In the genomic region with DNA sequence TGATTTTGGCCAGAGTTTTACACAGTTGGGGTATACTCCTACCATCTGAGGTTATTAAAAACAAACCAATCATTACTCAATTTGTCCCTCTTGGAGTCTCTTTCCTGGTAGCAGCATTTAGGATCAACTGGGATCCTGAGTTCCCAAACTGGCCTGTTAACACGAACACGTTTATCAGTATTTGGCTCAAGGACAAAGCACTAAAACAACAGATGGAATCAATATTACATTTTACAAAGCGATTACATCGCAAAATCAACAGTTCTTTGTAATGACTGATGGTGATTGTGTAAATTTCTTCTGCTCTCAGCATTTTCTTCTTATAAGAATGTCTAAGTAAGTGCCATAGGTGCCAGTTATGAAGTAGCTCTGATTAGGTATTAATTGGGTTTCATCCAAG, we compare ENCODE assay signal across 16 cellular contexts.
DNase-seq lines count a peak whose midpoint lies in the region; ATAC-seq, FAIRE-seq and TF ChIP-seq lines count a peak whose summit lies in the region.
"Had no signal": no experiment of that assay in that cellular context is flagged by ENCODE, and none has a peak within 500 bp of the region (broad histone marks: within the 10 kb centered on the region; RNA-seq: fewer than 3 reads in every experiment).

No MANE protein-coding gene starts in this region.

- no peak overlapping the region for H3K4me3 ChIP-seq in A549
- H3K4me3 ChIP-seq in body of pancreas = no peak overlapping the region
- no peak overlapping the region for H3K4me3 ChIP-seq in foreskin fibroblast (ENCODE audit: low read depth in 1 of 2, low read length in 2 of 2)
- no peak overlapping the region for H3K4me3 ChIP-seq in A673 (ENCODE audit: low read depth, low read length, poor library complexity, severe bottlenecking)

- H3K27ac ChIP-seq in A549 (no peak overlapping the region), body of pancreas (no peak overlapping the region), A673 (ENCODE audit: low read depth, low read length, poor library complexity, severe bottlenecking) (no peak overlapping the region)

- TF ChIP-seq POLR2A in A549 (IDR thresholded peaks at IDR 0.05; ENCODE audit: low read length) (no peak), body of pancreas (IDR thresholded peaks at IDR 0.05) (no peak)

- TF ChIP-seq EP300 in A549 (IDR thresholded peaks at IDR 0.05) = no peak

- ATAC-seq in A549 (no peak), body of pancreas (peak; percentile 71), GM18520 (IDR thresholded peaks at IDR 0.05; ENCODE audit: unreplicated experiment) (no peak)
- ATAC-seq: Panc1 had no signal

- POLR2A ChIA-PET in A549 (lab: Yijun Ruan, JAX) = no interaction called here
- POLR2A ChIA-PET in A673 (lab: Charles Lee; ENCODE audit: low non-redundant PET) = interaction anchor here (0.6 kb wide), 1 partner anchor 1010 kb away, joined by 3 read pairs; no protein-coding TSS in a partner anchor

- TF ChIP-seq RAD21 in A549 (conservative IDR thresholded peaks at IDR 0.05 in 1 of 2, IDR thresholded peaks at IDR 0.05 in 1 of 2) = no peak

- no peak for DNase-seq in A549 (ENCODE audit: low read depth in 1 of 2, low spot score in 1 of 2)
- peak; percentile 15 for DNase-seq in HCEC 1CT
- no peak for DNase-seq in body of pancreas
- peak; percentile 0 to 57 for DNase-seq in foreskin fibroblast
- DNase-seq in A673 (ENCODE audit: low spot score) = no peak
- no peak for DNase-seq in NCI-H128 (lab: John Stamatoyannopoulos, UW; ENCODE audit: unreplicated experiment)
- no peak for DNase-seq in NCI-H1417 treated with DMSO at 0.1 percent for 48 hours (lab: John Stamatoyannopoulos, UW)
- DNase-seq: CD4-positive, alpha-beta T cell; DMS79; GF-D8; NCI-H2107; NCI-H345; NCI-H526 treated with DMSO at 0.1 percent for 48 hours; Right ventricle myocardium superior had no signal

- H3K9me3 ChIP-seq in A549 (no peaks in the 10 kb centered on the region), body of pancreas (no peaks in the 10 kb centered on the region), A673 (ENCODE audit: low read depth, low read length, poor library complexity, severe bottlenecking) (no peaks in the 10 kb centered on the region)

- no peaks in the 10 kb centered on the region for H3K27me3 ChIP-seq in body of pancreas
- H3K27me3 ChIP-seq in A673 (replicated peaks; ENCODE audit: insufficient read depth, low read depth, low read length, poor library complexity) = no peaks in the 10 kb centered on the region

- no peak for TF ChIP-seq CTCF in A549 (IDR thresholded peaks at IDR 0.05)
- no peak for TF ChIP-seq CTCF in body of pancreas (IDR thresholded peaks at IDR 0.05)
- TF ChIP-seq CTCF in foreskin fibroblast (IDR thresholded peaks at IDR 0.05; ENCODE audit: low read depth, low read length) = no peak
- no peak for TF ChIP-seq CTCF in A673 (conservative IDR thresholded peaks at IDR 0.05; ENCODE audit: low read depth, low read length)

- WGBS in A549 (ENCODE audit: missing lambda C conversion rate) = 56% methylated on average over 4 of the region's 4 CpGs
- WGBS in body of pancreas, 2 donors = 17 to 25% methylated on average over 4 of the region's 4 CpGs

- FAIRE-seq in A549 (lab: Jason Lieb, UNC) = peak; percentile 39

- CTCF ChIA-PET in A549 (lab: Yijun Ruan, JAX) = no interaction called here
- CTCF ChIA-PET in A673 (lab: Charles Lee) = interaction anchor here (0.7 kb wide), 1 partner anchor 217 kb away, joined by 8 read pairs; no protein-coding TSS in a partner anchor

- H3K4me1 ChIP-seq in A549 (peaks cover 5% of the 10 kb centered on the region; the same call in 1 of the 3 replicates), body of pancreas (peaks cover 8% of the 10 kb centered on the region), A673 (ENCODE audit: insufficient read depth, low read length, poor library complexity, severe bottlenecking) (peaks cover 16% of the 10 kb centered on the region)

- no peaks in the 10 kb centered on the region for H3K36me3 ChIP-seq in body of pancreas (replicated peaks in 1 of 2; ENCODE audit: insufficient read depth in 1 of 2, low read depth in 2 of 2)
- H3K36me3 ChIP-seq in A673 (ENCODE audit: insufficient read depth, low read length, poor library complexity, severe bottlenecking) = no peaks in the 10 kb centered on the region

- BruUV-seq in A673 (replicated peaks; lab: Mats Ljungman, UMichigan) = no TSS peak

- no peak overlapping the region for H3K4me2 ChIP-seq in A549

- intact Hi-C loops in body of pancreas (cut with DNase I) = no loop called here
- intact Hi-C loops in A673 (cut with micrococcal nuclease; ENCODE audit: unreplicated experiment) = no loop called here

TF ChIP-seq in A549, 52 proteins besides CTCF, POLR2A, EP300 and RAD21:
- no peak for TF ChIP-seq CBX8 (IDR thresholded peaks at IDR 0.05)
- TF ChIP-seq ZNF302 (CRISPR knock-in tag; IDR thresholded peaks at IDR 0.05) = no peak
- TF ChIP-seq ESRRA (IDR thresholded peaks at IDR 0.05; ENCODE audit: borderline replicate concordance, low read length) = no peak
TF ChIP-seq in A549: peak in this region for 0.

Comparison
In these comparisons a context has a peak if more than half of its experiments do, and no peak if none do; other contexts are left out.
1. DNase-seq: peak in HCEC 1CT (single experiment) and foreskin fibroblast (2 of 2); none in A549 (0 of 2), body of pancreas (0 of 4), A673 (single experiment), NCI-H128 (single experiment) and NCI-H1417 treated with DMSO at 0.1 percent for 48 hours (single experiment).